In genomic region chr3:151871639-151872468, GRCh38 we compare ENCODE assay signal across 8 cellular contexts. TPM values are rescaled to one million over a fixed set of nuclear protein-coding genes. Genes with fewer than 3 reads are reported as not detected.
DNase-seq lines count a peak whose midpoint lies in the region; ATAC-seq, FAIRE-seq and TF ChIP-seq lines count a peak whose summit lies in the region.

No MANE protein-coding gene starts in this region.

- H2AFZ ChIP-seq in PC-3 (ENCODE audit: low read length) (peak overlapping the region; percentile 23; the same call in 1 of the 2 replicates), hepatocyte (peak overlapping the region; percentile 48)

- H3K4me3 ChIP-seq in PC-3 (ENCODE audit: low read length) (no peak overlapping the region), hepatocyte (no peak overlapping the region), kidney (ENCODE audit: low read length in 2 of 2) (no peak overlapping the region)

- intact Hi-C loops in PC-3 (cut with micrococcal nuclease), result no loop called here
- intact Hi-C loops in kidney (cut with DNase I), result no loop called here

- CTCF ChIA-PET in PC-3 (lab: Charles Lee), result no interaction called here

- H3K9ac ChIP-seq in PC-3 (ENCODE audit: low read length) (no peak overlapping the region), kidney (ENCODE audit: low read length in 2 of 2) (no peak overlapping the region)

- H3K27me3 ChIP-seq in PC-3 (ENCODE audit: low read length) (no peaks in the 10 kb centered on the region), hepatocyte (no peaks in the 10 kb centered on the region)

- no peaks in the 10 kb centered on the region for H3K36me3 ChIP-seq in PC-3 (ENCODE audit: low read depth, low read length)
- no peaks in the 10 kb centered on the region for H3K36me3 ChIP-seq in hepatocyte (replicated peaks; ENCODE audit: insufficient read depth, low read depth)
- no peaks in the 10 kb centered on the region for H3K36me3 ChIP-seq in kidney (ENCODE audit: control insufficient read depth in 1 of 2, insufficient read depth in 2 of 2, low read length in 2 of 2)

- ATAC-seq in GM18907 (IDR thresholded peaks at IDR 0.05; ENCODE audit: unreplicated experiment), result peak; percentile 78
- ATAC-seq in HG02870 (IDR thresholded peaks at IDR 0.05; ENCODE audit: unreplicated experiment), result peak; percentile 86
- no peak for ATAC-seq in PC-3

- no peak for FAIRE-seq in kidney (lab: Jason Lieb, UNC)

- H3K4me1 ChIP-seq in PC-3 (ENCODE audit: insufficient read depth, low read length) (peaks cover 7% of the 10 kb centered on the region), hepatocyte (ENCODE audit: insufficient read depth) (no peaks in the 10 kb centered on the region), kidney (ENCODE audit: control insufficient read depth in 1 of 2, insufficient read depth in 1 of 2, low read depth in 1 of 2, low read length in 2 of 2) (no peaks in the 10 kb centered on the region)

- H3K79me2 ChIP-seq in PC-3 (ENCODE audit: low read length), result no peaks in the 10 kb centered on the region
- H3K79me2 ChIP-seq in hepatocyte, result no peaks in the 10 kb centered on the region

- no TSS peak for BruUV-seq in PC-3 (replicated peaks; lab: Mats Ljungman, UMichigan)

- H3K27ac ChIP-seq in PC-3 (ENCODE audit: low read length) (no peak overlapping the region), hepatocyte (peak overlapping the region; percentile 21), kidney (ENCODE audit: low read depth in 2 of 2, low read length in 2 of 2) (peak overlapping the region in 1 of 2 donors; percentile 20)

- no peak for TF ChIP-seq CTCF in PC-3 (conservative IDR thresholded peaks at IDR 0.05; ENCODE audit: low read depth, low read length)
- TF ChIP-seq CTCF in hepatocyte (IDR thresholded peaks at IDR 0.05; ENCODE audit: poor library complexity), result no peak
- no peak for TF ChIP-seq CTCF in kidney (IDR thresholded peaks at IDR 0.05; ENCODE audit: borderline replicate concordance, extremely low read depth, insufficient read depth)

- H3K4me2 ChIP-seq in PC-3 (ENCODE audit: low read length), result no peak overlapping the region
- H3K4me2 ChIP-seq in hepatocyte, result no peak overlapping the region

- H4K20me1 ChIP-seq in PC-3 (ENCODE audit: low read length) (no peaks in the 10 kb centered on the region), hepatocyte (ENCODE audit: insufficient read depth, poor library complexity, severe bottlenecking) (no peaks in the 10 kb centered on the region)

- WGBS in hepatocyte (ENCODE audit: low lambda C conversion rate, missing lambda C conversion rate), result 70% methylated on average over 8 of the region's 8 CpGs

- H3K9me2 ChIP-seq in PC-3 (replicated peaks; ENCODE audit: low read length), result no peaks in the 10 kb centered on the region
- H3K9me2 ChIP-seq in hepatocyte (replicated peaks; ENCODE audit: insufficient read depth), result no peaks in the 10 kb centered on the region

- H3K9me3 ChIP-seq in PC-3 (ENCODE audit: low read length) (no peaks in the 10 kb centered on the region), hepatocyte (ENCODE audit: low read depth) (no peaks in the 10 kb centered on the region), kidney (ENCODE audit: control insufficient read depth in 1 of 2, low read length in 2 of 2) (no peaks in the 10 kb centered on the region)

- DNase-seq in PC-3 (no peak), hepatocyte (ENCODE audit: low spot score) (no peak), NCI-H1694 treated with DMSO at 0.1 percent for 48 hours (lab: John Stamatoyannopoulos, UW) (no peak), NCI-H187 (lab: John Stamatoyannopoulos, UW) (no peak), kidney (no peak), DMS114 treated with DMSO at 0.1 percent for 48 hours (lab: John Stamatoyannopoulos, UW; ENCODE audit: unreplicated experiment) (no peak)

- no peaks in the 10 kb centered on the region for H3F3A ChIP-seq in PC-3 (ENCODE audit: low read length, unreplicated experiment)

- POLR2A ChIA-PET in PC-3 (lab: Charles Lee; ENCODE audit: unreplicated experiment), result no interaction called here

RNA-seq across cellular contexts. Expression of gene SUCNR1, which starts 1.6 kb away (rescaled TPM):
- total RNA-seq in PC-3 (2014; rRNA removed) (not detected in 2 replicates), hepatocyte (0.80 and 1.7 TPM in 2 replicates), kidney (7.3 TPM)
- polyA plus RNA-seq in hepatocyte (0.40 and 0.45 TPM in 2 replicates), kidney (ENCODE audit: insufficient read depth, low read depth, low replicate concordance) (16.3 TPM)

RNA-seq across cellular contexts. Expression of gene AADAC, which starts 57.9 kb away (rescaled TPM):
- total RNA-seq in PC-3 (2014; rRNA removed) (0.18 TPM in 1 of 2 replicates, not detected in the other), hepatocyte (88.5 and 94.0 TPM in 2 replicates), kidney (not detected)
- polyA plus RNA-seq in hepatocyte (30.5 and 47.8 TPM in 2 replicates), kidney (ENCODE audit: insufficient read depth, low read depth, low replicate concordance) (not detected)

Comparison
In these comparisons a context has a peak if more than half of its experiments do, and no peak if none do; other contexts are left out.
1. RNA of gene AADAC, which starts 57.9 kb away (total RNA-seq): 88.5 to 94.0 TPM in hepatocyte; 0.18 TPM in PC-3 and not detected in kidney (single experiment); every median in the first group is over 10 times any median in the second.